26 cellular contexts compared by ENCODE assay signal in the genomic region with DNA sequence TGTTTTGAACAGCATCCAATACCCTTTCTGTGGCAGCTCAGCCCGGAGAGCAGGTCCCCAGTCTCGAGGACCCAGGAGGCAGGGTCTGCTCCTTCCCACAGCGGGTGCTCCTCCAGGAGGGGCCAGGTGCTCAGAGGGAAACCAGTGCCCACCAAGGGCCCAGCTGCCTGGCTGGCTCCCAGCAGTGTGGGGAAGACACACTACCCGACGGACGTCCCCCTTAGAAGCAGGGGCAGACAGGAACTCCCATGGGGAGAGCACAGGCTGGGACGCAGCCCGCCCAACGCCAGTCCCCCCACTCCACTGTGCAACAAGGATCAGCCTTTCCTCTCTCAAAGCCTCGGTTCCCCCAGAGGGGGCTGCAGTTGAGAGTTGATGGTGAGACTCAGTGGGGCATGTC. TPM values are rescaled to one million over a fixed set of nuclear protein-coding genes. Genes with fewer than 3 reads are reported as not detected.
DNase-seq lines count a peak whose midpoint lies in the region; ATAC-seq and TF ChIP-seq lines count a peak whose summit lies in the region.
"Had no signal": no experiment of that assay in that cellular context is flagged by ENCODE, and none has a peak within 500 bp of the region (broad histone marks: within the 10 kb centered on the region; RNA-seq: fewer than 3 reads in every experiment).

No MANE protein-coding gene starts in this region.

- intact Hi-C loops in heart right ventricle (cut with DNase I), result no loop called here
- intact Hi-C loops in left ventricle myocardium inferior (cut with micrococcal nuclease), result no loop called here
- intact Hi-C loops in lower lobe of right lung (cut with DNase I), result no loop called here
- intact Hi-C loops in gastrocnemius medialis (cut with DNase I; ENCODE audit: low total_unique reads), result loop anchor here (10.0 kb wide), 1 partner anchor 337 kb away; the partner anchor contains the start of gene HNRNPH1
- intact Hi-C loops in aorta (cut with DNase I), result no loop called here

- TF ChIP-seq CTCF in heart right ventricle (IDR thresholded peaks at IDR 0.05) (no peak), left ventricle myocardium inferior (IDR thresholded peaks at IDR 0.05; ENCODE audit: borderline replicate concordance) (no peak), lower lobe of right lung (IDR thresholded peaks at IDR 0.05) (no peak), gastrocnemius medialis (IDR thresholded peaks at IDR 0.05 in 4 of 5, conservative IDR thresholded peaks at IDR 0.05 in 1 of 5) (no peak)

- H3K4me3 ChIP-seq in heart right ventricle (no peak overlapping the region), left ventricle myocardium inferior (no peak overlapping the region), lower lobe of right lung (no peak overlapping the region), gastrocnemius medialis (no peak overlapping the region), aorta (ENCODE audit: low read length in 2 of 2) (no peak overlapping the region)
- H3K4me3 ChIP-seq: GM23338, hepatocyte, K562, SJCRH30, transverse colon had no signal

- in situ Hi-C loops in gastrocnemius medialis (cut with MboI; ENCODE audit: low sequenced_read_pairs in 4 of 4), result no loop called here

- H3K36me3 ChIP-seq in heart right ventricle (no peaks in the 10 kb centered on the region), left ventricle myocardium inferior (no peaks in the 10 kb centered on the region), lower lobe of right lung (no peaks in the 10 kb centered on the region), gastrocnemius medialis (no peaks in the 10 kb centered on the region), aorta (ENCODE audit: control insufficient read depth in 1 of 2, insufficient read depth in 2 of 2, low read length in 1 of 2) (no peaks in the 10 kb centered on the region)
- H3K36me3 ChIP-seq: SJCRH30, transverse colon had no signal

- WGBS in heart right ventricle, 2 donors, result 91 to 92% methylated on average over 10 of the region's 10 CpGs
- WGBS in aorta, 2 donors, result 82 to 92% methylated on average over 10 of the region's 10 CpGs

- no peak for TF ChIP-seq POLR2A in gastrocnemius medialis (IDR thresholded peaks at IDR 0.05)

- H3K4me1 ChIP-seq in heart right ventricle (peaks cover 0 to 43% (median 25%) of the 10 kb centered on the region in 9 donors), left ventricle myocardium inferior (peaks cover 22% of the 10 kb centered on the region), lower lobe of right lung (no peaks in the 10 kb centered on the region), gastrocnemius medialis (peaks cover 30 to 35% of the 10 kb centered on the region in 2 donors), aorta (ENCODE audit: control insufficient read depth in 1 of 2, insufficient read depth in 2 of 2, low read length in 2 of 2) (no peaks in the 10 kb centered on the region)
- H3K4me1 ChIP-seq: Caco-2, SJCRH30 had no signal

- DNase-seq in heart right ventricle, result no peak
- DNase-seq in left ventricle myocardium inferior, result no peak
- DNase-seq in lower lobe of right lung, result peak; percentile 37
- no peak for DNase-seq in gastrocnemius medialis
- peak; percentile 45 to 71 for DNase-seq in aorta
- DNase-seq in central memory CD4-positive, alpha-beta T cell, result no peak
- no peak for DNase-seq in stimulated activated CD4-positive, alpha-beta T cell treated with anti-CD3 and anti-CD28 coated beads, Interleukin-4, amount 100 ng/mL, for 1 hour
- DNase-seq in NCI-H1048 (lab: John Stamatoyannopoulos, UW), result no peak
- DNase-seq: activated CD4-positive, alpha-beta T cell treated with anti-CD3 and anti-CD28 coated beads, Interleukin-2, amount 50 U/mL, for 48 hours; activated CD8-positive, alpha-beta memory T cell treated with anti-CD3 and anti-CD28 coated beads, Interleukin-2, amount 50 U/mL, for 4 hours; DMS79; immature natural killer cell; MM.1S; NCI-H1436 treated with DMSO at 0.1 percent for 48 hours; NCI-H524; NK-92 treated with Interleukin-12 subunit alpha and Interleukin-12 subunit beta, amount 100 ng/mL, for 24 hours; SJCRH30; stimulated activated CD4-positive, alpha-beta T cell treated with anti-CD3 and anti-CD28 coated beads, Interleukin-2, amount 100 ng/mL, for 48 hours; stimulated activated naive CD4-positive, alpha-beta T cell; T-cell; transverse colon had no signal

- H3K27ac ChIP-seq in heart right ventricle (peak overlapping the region in 7 of 10 donors; percentile 9 to 78 (median 41)), left ventricle myocardium inferior (replicated peaks) (no peak overlapping the region), lower lobe of right lung (no peak overlapping the region), gastrocnemius medialis (peak overlapping the region in 3 of 4 donors; percentile 52 to 68 (median 65)), aorta (ENCODE audit: low read depth in 1 of 2, low read length in 2 of 2) (no peak overlapping the region)
- H3K27ac ChIP-seq: hepatocyte, SJCRH30, transverse colon had no signal

- H3K27me3 ChIP-seq in heart right ventricle (no peaks in the 10 kb centered on the region), left ventricle myocardium inferior (ENCODE audit: low read depth) (no peaks in the 10 kb centered on the region), lower lobe of right lung (ENCODE audit: low read depth) (no peaks in the 10 kb centered on the region), gastrocnemius medialis (no peaks in the 10 kb centered on the region), aorta (ENCODE audit: control insufficient read depth in 1 of 2, insufficient read depth in 2 of 2, low read length in 1 of 2) (no peaks in the 10 kb centered on the region)
- H3K27me3 ChIP-seq: hepatocyte, SJCRH30, transverse colon had no signal

- no peaks in the 10 kb centered on the region for H3K9me3 ChIP-seq in heart right ventricle
- peaks cover 2% of the 10 kb centered on the region for H3K9me3 ChIP-seq in left ventricle myocardium inferior (replicated peaks)
- H3K9me3 ChIP-seq in lower lobe of right lung, result no peaks in the 10 kb centered on the region
- H3K9me3 ChIP-seq in gastrocnemius medialis, result no peaks in the 10 kb centered on the region
- no peaks in the 10 kb centered on the region for H3K9me3 ChIP-seq in aorta (ENCODE audit: control insufficient read depth, low read length)
- H3K9me3 ChIP-seq: Caco-2, SJCRH30, transverse colon had no signal

- no peak for ATAC-seq in heart right ventricle
- ATAC-seq in lower lobe of right lung, result no peak
- no peak for ATAC-seq in gastrocnemius medialis
- ATAC-seq in aorta (ENCODE audit: low FRiP score), result no peak
- ATAC-seq: GM23338, K562, T-cell had no signal

RNA-seq across cellular contexts. Expression of gene ADAMTS2, which starts 57.6 kb away (rescaled TPM):
- total RNA-seq in heart right ventricle (10 to 100 TPM in 1 of 10 donors, 1 to 10 TPM in 9; 1.7 to 13.5 (median 3.0) TPM), left ventricle myocardium inferior (4.6 TPM), lower lobe of right lung (13.0 TPM), gastrocnemius medialis (1 to 10 TPM in 3 of 4 donors, under 1 TPM in 1; 0.78 to 3.8 (median 2.0) TPM), aorta (10 to 100 TPM; 24.5 to 49.8 TPM)
- polyA plus RNA-seq in heart right ventricle (1 to 10 TPM; 5.0 to 7.3 TPM), aorta (10 to 100 TPM in 1 of 2 donors, 1 to 10 TPM in 1; 4.8 to 39.5 TPM)
- total RNA-seq: HT-29, K562, SJCRH30 had no signal
- polyA plus RNA-seq: K562 had no signal

Comparison
In these comparisons a context has a peak if more than half of its experiments do, and no peak if none do; other contexts are left out.
1. H3K27ac ChIP-seq: peak in heart right ventricle (7 of 10) and gastrocnemius medialis (3 of 4); none in left ventricle myocardium inferior (single experiment), lower lobe of right lung (single experiment) and aorta (0 of 2).
2. DNase-seq: peak in lower lobe of right lung (single experiment) and aorta (2 of 2); none in heart right ventricle (0 of 2), left ventricle myocardium inferior (single experiment), gastrocnemius medialis (0 of 2), central memory CD4-positive, alpha-beta T cell (single experiment), stimulated activated CD4-positive, alpha-beta T cell treated with anti-CD3 and anti-CD28 coated beads, Interleukin-4, amount 100 ng/mL, for 1 hour (single experiment) and NCI-H1048 (single experiment).